8 cellular contexts compared by ENCODE assay signal in the genomic region with DNA sequence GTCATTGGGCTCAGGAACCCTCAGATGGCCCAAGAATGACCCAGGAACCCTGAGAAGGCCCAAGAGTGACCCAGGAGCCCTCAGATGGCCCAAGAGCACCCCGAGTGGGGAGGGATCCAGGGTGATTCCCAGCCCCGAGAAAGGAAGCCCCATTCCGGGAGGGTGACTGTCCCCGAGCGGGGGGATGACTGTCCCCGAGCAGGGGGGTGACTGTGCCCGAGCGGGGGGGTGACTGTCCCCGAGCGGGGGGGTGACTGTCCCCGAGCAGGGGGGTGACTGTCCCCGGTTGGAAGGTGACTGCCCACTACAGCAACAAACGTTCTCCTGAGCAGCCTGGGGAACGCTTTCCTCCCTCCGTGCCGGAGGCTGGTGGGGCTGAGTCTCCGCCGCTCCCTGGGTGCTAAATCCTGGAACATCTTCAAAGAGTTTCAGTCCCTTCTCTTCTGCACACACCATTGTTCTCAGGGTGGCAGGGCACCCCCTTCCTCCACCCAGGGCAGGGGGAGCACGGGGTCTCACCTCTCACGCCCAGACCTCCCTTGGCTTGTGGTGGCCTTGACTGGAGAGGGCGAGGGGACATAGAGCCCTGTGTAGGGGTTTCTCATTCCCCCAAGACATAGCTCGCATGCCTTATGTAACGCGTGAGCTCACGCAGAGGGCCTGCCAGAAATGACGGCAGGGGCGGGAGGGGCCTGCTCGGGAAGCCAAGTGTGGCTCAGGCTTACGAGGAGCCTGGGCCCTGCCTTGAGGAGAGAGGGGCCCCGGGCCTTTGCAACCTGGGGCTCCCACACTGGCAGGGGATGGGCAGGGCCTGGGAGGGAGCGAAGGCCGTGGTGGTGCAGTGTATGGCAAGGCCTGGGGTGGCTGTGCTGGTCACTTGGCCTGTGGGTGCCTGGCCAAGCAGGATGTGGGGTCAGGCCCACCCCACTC. TPM values are rescaled to one million over a fixed set of nuclear protein-coding genes. Genes with fewer than 3 reads are reported as not detected.
A peak's percentile ranks its signal among the peaks of the same experiment; 100 is the strongest.
DNase-seq lines count a peak whose midpoint lies in the region; ATAC-seq, FAIRE-seq and TF ChIP-seq lines count a peak whose summit lies in the region.

No MANE protein-coding gene starts in this region.

- ATAC-seq in A549 (no peak), GM21529 (IDR thresholded peaks at IDR 0.05; ENCODE audit: unreplicated experiment) (no peak), HG02588 (IDR thresholded peaks at IDR 0.05; ENCODE audit: unreplicated experiment) (no peak)

- peaks cover 44% of the 10 kb centered on the region for H3K4me1 ChIP-seq in A549

- no peaks in the 10 kb centered on the region for H3K9me3 ChIP-seq in A549

- 94% methylated on average over 18 of the region's 32 CpGs for WGBS in A549 (ENCODE audit: missing lambda C conversion rate)
- WGBS in adipose tissue, 3 donors, result 36 to 73% (median 44%) methylated on average over 29 to 32 of the region's 32 CpGs

- FAIRE-seq in A549 (lab: Jason Lieb, UNC) (no peak), frontal cortex (lab: Jason Lieb, UNC) (no peak)

- no peak for DNase-seq in A549 (ENCODE audit: low read depth in 1 of 2, low spot score in 1 of 2)
- DNase-seq in frontal cortex (ENCODE audit: low spot score in 2 of 2), result peak; percentile 68 to 75
- peak; percentile 68 for DNase-seq in occipital lobe (lab: John Stamatoyannopoulos, UW)
- DNase-seq in HK-2 (ENCODE audit: unreplicated experiment), result no peak
- DNase-seq in activated CD4-positive, alpha-beta T cell treated with anti-CD3 and anti-CD28 coated beads for 1 hour, result no peak

- TF ChIP-seq RAD21 in A549 (conservative IDR thresholded peaks at IDR 0.05 in 1 of 2, IDR thresholded peaks at IDR 0.05 in 1 of 2), result no peak

- H3K4me3 ChIP-seq in A549, result no peak overlapping the region

- no peak for TF ChIP-seq POLR2A in A549 (IDR thresholded peaks at IDR 0.05; ENCODE audit: low read length)

- H3K4me2 ChIP-seq in A549, result peak overlapping the region; percentile 76

- POLR2A ChIA-PET in A549 (lab: Yijun Ruan, JAX), result no interaction called here

- TF ChIP-seq EP300 in A549 (IDR thresholded peaks at IDR 0.05), result no peak

- TF ChIP-seq CTCF in A549 (IDR thresholded peaks at IDR 0.05), result no peak

- CTCF ChIA-PET in A549 (lab: Yijun Ruan, JAX), result interaction anchor here (0.5 kb wide), 1 partner anchor 21 kb away, joined by 3 read pairs; no protein-coding TSS in a partner anchor

- peak overlapping the region; percentile 99 to 100 for H3K27ac ChIP-seq in A549
- peak overlapping the region; percentile 88 for H3K27ac ChIP-seq in adipose tissue (ENCODE audit: low read depth, low read length)

TF ChIP-seq in A549, 52 proteins besides CTCF, POLR2A, EP300 and RAD21:
- TF ChIP-seq TP53 (CRISPR knock-in tag; IDR thresholded peaks at IDR 0.05), result no peak

RNA-seq across cellular contexts. Expression of a gene that starts 14.3 kb away (rescaled TPM):
- 2.8 and 4.3 TPM in 2 replicates for polyA plus RNA-seq in A549 (2011; rRNA removed)
- 5.1 and 7.6 TPM in 2 replicates for polyA plus RNA-seq in A549 (2012; cell fraction: cytosol; rRNA removed)
- 13.8 and 16.6 TPM in 2 replicates for polyA plus RNA-seq in A549 (2012; cell fraction: nucleus; rRNA removed)
- polyA plus RNA-seq in A549 (2017; fragmentation: RNase III; extraction: RNeasy Plus Mini Kit Qiagen cat#74134 plus additional on column Dnase treatment), result 11.5 to 12.0 TPM (median 11.5 TPM) in 3 replicates
- 1.8 and 3.0 TPM in 2 replicates for polyA minus RNA-seq in A549 (2011; rRNA and poly(A)+ RNA removed)
- 10 to 100 TPM in 2 of 3 donors, 1 to 10 TPM in 1; 9.5 to 69.2 (median 36.3) TPM for polyA plus RNA-seq in adipose tissue
- 15.5 TPM for total RNA-seq in frontal cortex
- 19.3 TPM for total RNA-seq in occipital lobe

RNA-seq across cellular contexts. Expression of a gene that starts 19.3 kb away (rescaled TPM):
- polyA plus RNA-seq in A549 (2011; rRNA removed), result 4.4 and 5.1 TPM in 2 replicates
- polyA plus RNA-seq in A549 (2012; cell fraction: cytosol; rRNA removed), result 19.0 and 29.4 TPM in 2 replicates
- 27.4 and 29.2 TPM in 2 replicates for polyA plus RNA-seq in A549 (2012; cell fraction: nucleus; rRNA removed)
- polyA plus RNA-seq in A549 (2017; fragmentation: RNase III; extraction: RNeasy Plus Mini Kit Qiagen cat#74134 plus additional on column Dnase treatment), result 21.7 to 26.0 TPM (median 23.1 TPM) in 3 replicates
- 2.8 and 3.2 TPM in 2 replicates for polyA minus RNA-seq in A549 (2011; rRNA and poly(A)+ RNA removed)
- polyA plus RNA-seq in adipose tissue, result 10 to 100 TPM; 30.4 to 69.3 (median 62.6) TPM
- 19.2 TPM for total RNA-seq in frontal cortex
- total RNA-seq in occipital lobe, result 20.3 TPM

Comparison
In these comparisons a context has a peak if more than half of its experiments do, and no peak if none do; other contexts are left out.
1. DNase-seq: peak in frontal cortex (2 of 2) and occipital lobe (single experiment); none in A549 (0 of 2), HK-2 (single experiment) and activated CD4-positive, alpha-beta T cell treated with anti-CD3 and anti-CD28 coated beads for 1 hour (single experiment).